8 cellular contexts compared by ENCODE assay signal in the genomic region with DNA sequence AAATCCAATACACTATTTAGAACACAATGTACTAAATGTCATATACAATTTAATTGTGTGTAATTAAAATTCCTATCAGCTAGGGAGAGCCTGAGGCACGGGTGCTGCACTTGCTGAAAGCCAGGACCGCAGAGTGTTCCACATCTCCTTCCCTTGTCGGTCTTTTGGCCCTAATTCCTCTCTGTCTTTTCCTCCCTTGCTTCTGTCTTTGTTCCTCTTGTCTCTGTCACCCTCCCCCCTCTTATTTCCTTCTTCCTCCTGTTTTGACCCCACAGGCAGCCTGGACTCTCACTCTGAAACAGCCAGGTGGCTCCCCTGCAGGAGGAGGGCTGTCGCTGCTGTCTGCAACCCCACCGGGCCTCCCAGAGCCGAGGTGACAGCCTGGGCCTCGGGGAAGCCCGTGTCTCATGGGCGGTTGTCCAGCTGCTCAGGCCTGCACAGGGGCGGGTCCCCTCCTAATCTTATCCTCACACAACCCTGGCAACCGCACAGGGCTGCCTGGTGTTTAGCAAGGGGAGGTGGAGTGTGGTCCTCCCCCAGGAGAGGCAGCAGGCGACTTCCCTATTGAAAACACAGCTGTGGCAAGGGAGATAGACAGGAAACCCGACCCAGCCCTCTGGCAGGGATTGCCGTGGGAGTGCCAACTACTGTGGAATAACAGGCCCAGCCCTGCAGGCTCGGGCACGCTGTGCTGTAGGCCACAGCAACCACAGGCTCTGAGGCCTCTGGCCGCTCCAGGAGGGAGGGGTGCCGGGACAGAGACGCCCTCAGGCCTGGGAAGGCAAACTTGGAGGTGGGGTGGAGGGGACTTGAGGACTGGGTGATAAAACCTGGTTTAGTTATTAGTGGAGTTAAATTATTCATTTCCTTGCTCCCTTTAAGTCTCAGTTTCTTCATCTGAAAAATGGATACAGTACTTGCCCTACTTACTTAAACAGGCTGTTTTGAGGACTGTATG.
A peak's percentile ranks its signal among the peaks of the same experiment; 100 is the strongest.
DNase-seq lines count a peak whose midpoint lies in the region; ATAC-seq, FAIRE-seq and TF ChIP-seq lines count a peak whose summit lies in the region.

No MANE protein-coding gene starts in this region.

- H3K79me2 ChIP-seq in neural progenitor cell (ENCODE audit: low read depth) = no peaks in the 10 kb centered on the region

- H3K36me3 Mint-ChIP-seq in activated CD4-positive, alpha-beta memory T cell treated with anti-CD3 and anti-CD28 coated beads, Interleukin-2, amount 10 ng/mL, durations not matched to agents 7 days and 5 days (ENCODE audit: low read depth) = no peaks in the 10 kb centered on the region
- H3K36me3 Mint-ChIP-seq in neural progenitor cell = no peaks in the 10 kb centered on the region

- ATAC-seq in GM19328 (IDR thresholded peaks at IDR 0.05; ENCODE audit: unreplicated experiment) (peak; percentile 92), HG03280 (IDR thresholded peaks at IDR 0.05; ENCODE audit: unreplicated experiment) (peak; percentile 94)

- H4K20me1 ChIP-seq in neural progenitor cell (ENCODE audit: low read depth) = no peaks in the 10 kb centered on the region

- peak overlapping the region; percentile 88 for H3K27ac ChIP-seq in neural progenitor cell

- H2AFZ ChIP-seq in neural progenitor cell (replicated peaks) = peak overlapping the region; percentile 6

- peaks cover 56% of the 10 kb centered on the region for H3K4me1 Mint-ChIP-seq in activated CD4-positive, alpha-beta memory T cell treated with anti-CD3 and anti-CD28 coated beads, Interleukin-2, amount 10 ng/mL, durations not matched to agents 7 days and 5 days
- peaks cover 71% of the 10 kb centered on the region for H3K4me1 Mint-ChIP-seq in neural progenitor cell

- peak overlapping the region; percentile 19 for H3K4me3 ChIP-seq in neural progenitor cell

- POLR2A ChIA-PET in activated CD4-positive, alpha-beta memory T cell treated with anti-CD3 and anti-CD28 coated beads, Interleukin-2, amount 10 ng/mL, durations not matched to agents 7 days and 5 days (lab: Charles Lee) = interaction anchor here (1.1 kb wide), 1 partner anchor 15 kb away, joined by 3 read pairs; no protein-coding TSS in a partner anchor

- no peak overlapping the region for H3K9ac ChIP-seq in neural progenitor cell

- no peaks in the 10 kb centered on the region for H3K27me3 ChIP-seq in neural progenitor cell

- no peak for FAIRE-seq in frontal cortex (lab: Jason Lieb, UNC)

- peak; percentile 39 for TF ChIP-seq CTCF in neural progenitor cell (IDR thresholded peaks at IDR 0.05)

- H3K4me1 ChIP-seq in neural progenitor cell = peaks cover 62% of the 10 kb centered on the region

- CTCF ChIA-PET in activated CD4-positive, alpha-beta memory T cell treated with anti-CD3 and anti-CD28 coated beads, Interleukin-2, amount 10 ng/mL, durations not matched to agents 7 days and 5 days (lab: Charles Lee) = interaction anchor here (3.8 kb wide), 1 partner anchor 10 kb away, joined by 18 read pairs; no protein-coding TSS in a partner anchor

- peaks cover 49% of the 10 kb centered on the region for H3F3A ChIP-seq in neural progenitor cell (ENCODE audit: low read depth)

- no peaks in the 10 kb centered on the region for H3K9me3 Mint-ChIP-seq in activated CD4-positive, alpha-beta memory T cell treated with anti-CD3 and anti-CD28 coated beads, Interleukin-2, amount 10 ng/mL, durations not matched to agents 7 days and 5 days
- no peaks in the 10 kb centered on the region for H3K9me3 Mint-ChIP-seq in neural progenitor cell

- H3K4me3 Mint-ChIP-seq in activated CD4-positive, alpha-beta memory T cell treated with anti-CD3 and anti-CD28 coated beads, Interleukin-2, amount 10 ng/mL, durations not matched to agents 7 days and 5 days = no peak overlapping the region
- H3K4me3 Mint-ChIP-seq in neural progenitor cell = peak overlapping the region; percentile 71

- H3K27me3 Mint-ChIP-seq in activated CD4-positive, alpha-beta memory T cell treated with anti-CD3 and anti-CD28 coated beads, Interleukin-2, amount 10 ng/mL, durations not matched to agents 7 days and 5 days = no peaks in the 10 kb centered on the region
- H3K27me3 Mint-ChIP-seq in neural progenitor cell (ENCODE audit: insufficient read depth, low read depth) = peaks cover 3% of the 10 kb centered on the region

- no peak overlapping the region for H3K27ac Mint-ChIP-seq in activated CD4-positive, alpha-beta memory T cell treated with anti-CD3 and anti-CD28 coated beads, Interleukin-2, amount 10 ng/mL, durations not matched to agents 7 days and 5 days
- H3K27ac Mint-ChIP-seq in neural progenitor cell = peak overlapping the region; percentile 93

- no peaks in the 10 kb centered on the region for H3K36me3 ChIP-seq in neural progenitor cell

- H3K9me3 ChIP-seq in neural progenitor cell (ENCODE audit: low read depth) = no peaks in the 10 kb centered on the region

- DNase-seq in DMS53 (lab: John Stamatoyannopoulos, UW) = peak; percentile 90
- DNase-seq in NCI-H2227 treated with DMSO at 0.1 percent for 48 hours (lab: John Stamatoyannopoulos, UW) = peak; percentile 59
- peak; percentile 32 for DNase-seq in activated CD4-positive, alpha-beta memory T cell treated with anti-CD3 and anti-CD28 coated beads, Interleukin-2, amount 10 ng/mL, durations not matched to agents 7 days and 5 days
- peak; percentile 61 to 66 for DNase-seq in frontal cortex (ENCODE audit: low spot score in 2 of 2)
- peak; percentile 86 for DNase-seq in neural progenitor cell (ENCODE audit: low spot score)
- DNase-seq in NCI-H187 treated with DMSO at 0.1 percent for 48 hours (lab: John Stamatoyannopoulos, UW) = no peak

- H3K4me2 ChIP-seq in neural progenitor cell = peak overlapping the region; percentile 71
